ENCODE assay signal across 8 cellular contexts in genomic region chr6:36120979-36121706, GRCh38. TPM values are rescaled to one million over a fixed set of nuclear protein-coding genes. Genes with fewer than 3 reads are reported as not detected.
DNase-seq lines count a peak whose midpoint lies in the region; ATAC-seq and TF ChIP-seq lines count a peak whose summit lies in the region.

No MANE protein-coding gene starts in this region.

- H3K36me3 Mint-ChIP-seq in Calu3 (ENCODE audit: insufficient read depth, unreplicated experiment) = peaks cover 22% of the 10 kb centered on the region

- DNase-seq in Calu3 (peak; percentile 38), MV-4-11 (lab: John Stamatoyannopoulos, UW) (peak; percentile 66), cerebellar cortex (ENCODE audit: low spot score) (no peak), AG08396 (ENCODE audit: low spot score) (no peak)
- DNase-seq in activated CD8-positive, alpha-beta memory T cell treated with anti-CD3 and anti-CD28 coated beads, Interleukin-2, amount 50 U/mL, for 4 hours = peak; percentile 62
- DNase-seq in stimulated activated CD4-positive, alpha-beta T cell treated with anti-CD3 and anti-CD28 coated beads, Interleukin-15, amount 100 ng/mL, for 24 hours = peak; percentile 72

- 29 to 31% methylated on average over 6 to 9 of the region's 12 CpGs for WGBS in gastroesophageal sphincter (ENCODE audit: low coverage in 1 of 2), 2 donors

- no peak for TF ChIP-seq CTCF in Calu3 (IDR thresholded peaks at IDR 0.05; ENCODE audit: unreplicated experiment)
- TF ChIP-seq CTCF in gastroesophageal sphincter (IDR thresholded peaks at IDR 0.05) = no peak

- intact Hi-C loops in Calu3 (cut with micrococcal nuclease; ENCODE audit: unreplicated experiment) = loop anchor here (5.0 kb wide), 2 partner anchors 76 to 181 kb away; partner anchors contain the start of gene BRPF3

- no peaks in the 10 kb centered on the region for H3K9me3 ChIP-seq in gastroesophageal sphincter

- peak; percentile 35 for ATAC-seq in gastroesophageal sphincter
- ATAC-seq in HG03095 (IDR thresholded peaks at IDR 0.05; ENCODE audit: unreplicated experiment) = no peak

- no TSS peak for BruUV-seq in Calu3 (replicated peaks; lab: Mats Ljungman, UMichigan)

- no peaks in the 10 kb centered on the region for H3K27me3 Mint-ChIP-seq in Calu3 (ENCODE audit: unreplicated experiment)

- peak overlapping the region; percentile 55 for H3K27ac Mint-ChIP-seq in Calu3 (ENCODE audit: unreplicated experiment)

- peak overlapping the region in 1 of 4 donors; percentile 8 for H3K27ac ChIP-seq in gastroesophageal sphincter

- H3K4me3 Mint-ChIP-seq in Calu3 (ENCODE audit: low read depth, unreplicated experiment) = no peak overlapping the region

- H3K9me3 Mint-ChIP-seq in Calu3 (ENCODE audit: low read depth, unreplicated experiment) = no peaks in the 10 kb centered on the region

- no peak for TF ChIP-seq POLR2A in gastroesophageal sphincter (IDR thresholded peaks at IDR 0.05)

- H3K36me3 ChIP-seq in gastroesophageal sphincter = peaks cover 0 to 18% of the 10 kb centered on the region in 2 donors

- H3K4me3 ChIP-seq in gastroesophageal sphincter = no peak overlapping the region

- H3K4me1 ChIP-seq in gastroesophageal sphincter = peaks cover 0 to 20% (median 5%) of the 10 kb centered on the region in 3 donors

- CTCF ChIA-PET in Calu3 (lab: Charles Lee) = interaction anchor here (0.7 to 1.8 kb wide), 7 partner anchors 9 to 303 kb away, joined by 4 to 7 read pairs (median 4); partner anchors contain the start of gene MAPK13

- H3K27me3 ChIP-seq in gastroesophageal sphincter = no peaks in the 10 kb centered on the region

- TF ChIP-seq EP300 in gastroesophageal sphincter (IDR thresholded peaks at IDR 0.05) = no peak

- H3K4me1 Mint-ChIP-seq in Calu3 (ENCODE audit: low read depth, unreplicated experiment) = peaks cover 11% of the 10 kb centered on the region

RNA-seq across cellular contexts. Expression of gene MAPK13, which starts 9.2 kb away (rescaled TPM):
- total RNA-seq in Calu3 (2022) (52.3 and 59.3 TPM in 2 replicates), gastroesophageal sphincter (1 to 10 TPM; 1.4 to 8.4 (median 3.1) TPM)

Comparison
In these comparisons a context has a peak if more than half of its experiments do, and no peak if none do; other contexts are left out.
1. DNase-seq: peak in Calu3 (single experiment), MV-4-11 (single experiment), activated CD8-positive, alpha-beta memory T cell treated with anti-CD3 and anti-CD28 coated beads, Interleukin-2, amount 50 U/mL, for 4 hours (single experiment) and stimulated activated CD4-positive, alpha-beta T cell treated with anti-CD3 and anti-CD28 coated beads, Interleukin-15, amount 100 ng/mL, for 24 hours (single experiment); none in cerebellar cortex (single experiment) and AG08396 (single experiment).